In the genomic region with DNA sequence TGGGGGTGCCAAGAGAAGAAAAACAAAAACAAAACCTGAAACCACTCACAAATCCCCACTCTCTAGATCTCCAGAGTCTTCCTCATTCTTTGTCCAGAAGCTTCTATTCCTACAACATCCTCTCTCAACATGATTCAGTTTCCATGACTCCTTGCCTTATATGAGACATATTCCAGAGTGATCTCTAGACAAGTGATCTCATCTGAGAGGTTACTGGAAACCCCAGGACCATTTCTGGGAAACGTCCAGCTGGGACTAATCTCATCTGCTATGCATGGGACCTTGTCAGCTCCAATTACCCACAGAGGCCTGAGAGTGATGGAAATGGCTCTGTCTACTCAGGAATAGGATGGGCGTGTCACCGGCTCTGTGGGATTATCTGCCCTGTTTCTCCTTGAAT, we compare ENCODE assay signal across 15 cellular contexts.
DNase-seq lines count a peak whose midpoint lies in the region; TF ChIP-seq lines count a peak whose summit lies in the region.
"Had no signal": no experiment of that assay in that cellular context is flagged by ENCODE, and none has a peak within 500 bp of the region (broad histone marks: within the 10 kb centered on the region; RNA-seq: fewer than 3 reads in every experiment).

No MANE protein-coding gene starts in this region.

- no peak overlapping the region for H3K4me3 ChIP-seq in brain microvascular endothelial cell (ENCODE audit: low read depth, low read length)

- H3K27me3 ChIP-seq in brain microvascular endothelial cell (replicated peaks): no peaks in the 10 kb centered on the region

- DNase-seq in AG09319 (ENCODE audit: extremely low read depth, low read depth) (peak; percentile 19), NCI-H82 (lab: John Stamatoyannopoulos, UW) (peak; percentile 73), brain microvascular endothelial cell (peak; percentile 77), left kidney (ENCODE audit: low read depth, low spot score) (peak; percentile 83), 8988T (no peak), KBM-7 (no peak), substantia nigra (lab: John Stamatoyannopoulos, UW) (no peak)
- no peak for DNase-seq in activated naive CD4-positive, alpha-beta T cell treated with Interleukin-2 at 50 U/mL for 16 hours
- DNase-seq: activated CD8-positive, alpha-beta T cell treated with anti-CD3 and anti-CD28 coated beads, Interleukin-2, amount 10 ng/mL, durations not matched to agents 7 days and 5 days; activated gamma-delta T cell treated with Interleukin-2 at 50 U/mL for 16 hours; central memory CD4-positive, alpha-beta T cell; DMS79; NCI-H187; trophoblast cell had no signal

- in situ Hi-C loops in brain microvascular endothelial cell (cut with HindIII; ENCODE audit: low pct_ligation_motif_present, low sequenced_read_pairs): no loop called here
- in situ Hi-C loops in KBM-7 (cut with MboI; ENCODE audit: low pct_unique_long_range_greater_than_20kb, low sequenced_read_pairs): no loop called here

- no peaks in the 10 kb centered on the region for H3K36me3 ChIP-seq in brain microvascular endothelial cell (replicated peaks)

- TF ChIP-seq CTCF in AG09319 (IDR thresholded peaks at IDR 0.05; ENCODE audit: low read depth, low read length): no peak
- no peak for TF ChIP-seq CTCF in brain microvascular endothelial cell (IDR thresholded peaks at IDR 0.05; ENCODE audit: low read depth, low read length, missing control alignments)

- H3K27ac ChIP-seq in brain microvascular endothelial cell: no peak overlapping the region
- H3K27ac ChIP-seq in substantia nigra (ENCODE audit: low read depth, low read length, poor library complexity, severe bottlenecking): no peak overlapping the region
- H3K27ac ChIP-seq: parathyroid adenoma had no signal

Comparison
In these comparisons a context has a peak if more than half of its experiments do, and no peak if none do; other contexts are left out.
1. DNase-seq: peak in AG09319 (single experiment), NCI-H82 (single experiment), brain microvascular endothelial cell (single experiment) and left kidney (single experiment); none in activated naive CD4-positive, alpha-beta T cell treated with Interleukin-2 at 50 U/mL for 16 hours (single experiment), 8988T (single experiment), KBM-7 (single experiment) and substantia nigra (0 of 49).